Comparison of ENCODE assay signal across 8 cellular contexts in the genomic region with DNA sequence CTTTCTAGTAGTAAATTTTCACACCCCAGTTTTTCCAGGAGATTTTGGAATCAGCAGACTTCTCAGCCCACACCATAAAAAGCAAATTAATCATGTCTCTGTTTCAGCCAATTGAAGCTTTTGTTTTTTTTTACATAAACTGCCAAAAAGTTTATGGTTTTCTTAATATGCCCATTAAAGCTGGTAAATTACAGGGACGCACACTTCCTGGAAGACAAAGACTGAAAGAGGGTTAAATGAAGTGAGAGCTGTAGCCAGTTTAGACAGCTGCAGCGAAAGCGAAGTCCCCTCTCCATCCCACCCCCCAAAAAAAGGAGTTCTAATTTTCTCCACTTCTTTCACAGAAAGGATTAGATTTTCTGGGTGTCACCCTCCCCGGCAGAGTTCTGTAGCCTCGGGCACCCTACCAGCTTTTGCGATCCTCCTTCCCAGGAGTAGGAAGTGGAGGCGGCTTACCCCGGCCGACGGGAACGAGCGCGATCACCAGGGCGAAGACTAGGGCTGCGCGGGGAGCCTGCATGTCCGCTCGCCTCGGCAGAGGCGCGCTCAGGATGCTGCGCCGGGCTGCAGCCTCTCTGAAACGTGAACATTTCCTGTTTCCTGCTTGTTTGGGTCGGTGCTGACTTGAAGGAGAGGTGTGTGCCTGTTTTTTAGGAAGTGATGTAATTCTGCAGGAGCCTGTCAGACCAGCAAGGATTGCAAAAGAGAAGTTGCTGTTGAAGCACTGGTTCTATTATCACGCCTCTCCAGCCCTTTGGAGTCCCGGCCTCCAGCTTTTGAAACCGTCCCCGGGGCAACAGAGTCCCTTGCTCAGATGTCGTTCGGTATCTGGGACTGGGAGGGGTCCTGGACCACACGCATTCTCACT. TPM values are rescaled to one million over a fixed set of nuclear protein-coding genes. Genes with fewer than 3 reads are reported as not detected.
DNase-seq lines count a peak whose midpoint lies in the region; ATAC-seq and TF ChIP-seq lines count a peak whose summit lies in the region.

A gene with protein sequence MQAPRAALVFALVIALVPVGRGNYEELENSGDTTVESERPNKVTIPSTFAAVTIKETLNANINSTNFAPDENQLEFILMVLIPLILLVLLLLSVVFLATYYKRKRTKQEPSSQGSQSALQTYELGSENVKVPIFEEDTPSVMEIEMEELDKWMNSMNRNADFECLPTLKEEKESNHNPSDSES (minus strand): TSS at position 584 of the 868 bp plus-strand sequence. CDS start 64 bp downstream, at position 520.

- no peaks in the 10 kb centered on the region for H3K36me3 ChIP-seq in PC-9 (ENCODE audit: low read depth)

- TF ChIP-seq CTCF in PC-9 (conservative IDR thresholded peaks at IDR 0.05) (no peak), fibroblast of pulmonary artery (IDR thresholded peaks at IDR 0.05; ENCODE audit: low read length, missing control alignments) (no peak), neural crest cell (conservative IDR thresholded peaks at IDR 0.05) (no peak)

- peaks cover 34% of the 10 kb centered on the region for H3K4me1 Mint-ChIP-seq in neural crest cell
- peaks cover 67% of the 10 kb centered on the region for H3K4me1 Mint-ChIP-seq in stimulated activated naive CD8-positive, alpha-beta T cell treated with anti-CD3 and anti-CD28 coated beads, Interleukin-15, Interleukin-2, amounts not matched to agents 100 ng/mL and 50 ng/mL, for 24 hours (ENCODE audit: low read depth)

- H3K9me3 Mint-ChIP-seq in neural crest cell: no peaks in the 10 kb centered on the region
- H3K9me3 Mint-ChIP-seq in stimulated activated naive CD8-positive, alpha-beta T cell treated with anti-CD3 and anti-CD28 coated beads, Interleukin-15, Interleukin-2, amounts not matched to agents 100 ng/mL and 50 ng/mL, for 24 hours: no peaks in the 10 kb centered on the region

- CTCF ChIA-PET in PC-9 (lab: Charles Lee): interaction anchor here (0.6 kb wide), 1 partner anchor 38 kb away, joined by 3 read pairs; no protein-coding TSS in a partner anchor

- 0 out of 2 replicates have a peak, but pooled peaks cover 6% of the 10 kb centered on the region for H3K79me2 ChIP-seq in PC-9 (ENCODE audit: low read depth)

- no peaks in the 10 kb centered on the region for H3K36me3 Mint-ChIP-seq in neural crest cell (ENCODE audit: low read depth)
- H3K36me3 Mint-ChIP-seq in stimulated activated naive CD8-positive, alpha-beta T cell treated with anti-CD3 and anti-CD28 coated beads, Interleukin-15, Interleukin-2, amounts not matched to agents 100 ng/mL and 50 ng/mL, for 24 hours (ENCODE audit: low read depth): no peaks in the 10 kb centered on the region

- no peaks in the 10 kb centered on the region for H3K9me2 ChIP-seq in PC-9 (ENCODE audit: insufficient read depth)

- peaks cover 26% of the 10 kb centered on the region for H3F3A ChIP-seq in PC-9 (ENCODE audit: insufficient read depth, low read depth)

- H3K27ac Mint-ChIP-seq in neural crest cell (ENCODE audit: unreplicated experiment): peak within 1 kb of the TSS; percentile 64
- H3K27ac Mint-ChIP-seq in stimulated activated naive CD8-positive, alpha-beta T cell treated with anti-CD3 and anti-CD28 coated beads, Interleukin-15, Interleukin-2, amounts not matched to agents 100 ng/mL and 50 ng/mL, for 24 hours: peak within 1 kb of the TSS; percentile 86

- POLR2A ChIA-PET in PC-9 (lab: Charles Lee; ENCODE audit: unreplicated experiment): interaction anchor here (0.5 to 0.6 kb wide), 3 partner anchors 27 to 49 kb away, joined by 3 to 4 read pairs (median 4); no protein-coding TSS in a partner anchor

- H3K4me1 ChIP-seq in PC-9 (replicated peaks; ENCODE audit: insufficient read depth): peaks cover 35% of the 10 kb centered on the region

- H4K20me1 ChIP-seq in PC-9 (ENCODE audit: insufficient read depth): no peaks in the 10 kb centered on the region

- H3K4me3 Mint-ChIP-seq in neural crest cell: peak within 1 kb of the TSS; percentile 85
- peak within 1 kb of the TSS; percentile 88 for H3K4me3 Mint-ChIP-seq in stimulated activated naive CD8-positive, alpha-beta T cell treated with anti-CD3 and anti-CD28 coated beads, Interleukin-15, Interleukin-2, amounts not matched to agents 100 ng/mL and 50 ng/mL, for 24 hours

- BruUV-seq in PC-9 (replicated peaks; lab: Mats Ljungman, UMichigan): TSS peak; percentile 43

- H3K27me3 ChIP-seq in PC-9 (ENCODE audit: insufficient read depth, low read depth): no peaks in the 10 kb centered on the region

- ATAC-seq in GM18907 (IDR thresholded peaks at IDR 0.05; ENCODE audit: unreplicated experiment): peak; percentile 83
- ATAC-seq in HG03139 (IDR thresholded peaks at IDR 0.05; ENCODE audit: unreplicated experiment): peak; percentile 68

- no peaks in the 10 kb centered on the region for H3K9me3 ChIP-seq in PC-9 (ENCODE audit: insufficient read depth, low read depth)

- H2AFZ ChIP-seq in PC-9: peak within 1 kb of the TSS; percentile 89

- peak within 1 kb of the TSS; percentile 89 for H3K27ac ChIP-seq in PC-9

- peak; percentile 68 for DNase-seq in Ammon's horn (ENCODE audit: low spot score)
- DNase-seq in PC-9: peak; percentile 65 to 84
- DNase-seq in activated T-helper 1 cell treated with Interleukin-2 at 50 U/mL for 16 hours (ENCODE audit: low read depth): peak; percentile 61
- peak; percentile 91 for DNase-seq in fibroblast of pulmonary artery (ENCODE audit: low read depth)
- peak; percentile 54 for DNase-seq in neural crest cell (ENCODE audit: low read depth, low spot score)

- H3K4me3 ChIP-seq in PC-9 (peak within 1 kb of the TSS; percentile 80), fibroblast of pulmonary artery (replicated peaks; ENCODE audit: low read depth, low read length) (peak within 1 kb of the TSS; percentile 67)

- peak within 1 kb of the TSS; percentile 85 for H3K4me2 ChIP-seq in PC-9

- peaks cover 31% of the 10 kb centered on the region for H3K27me3 Mint-ChIP-seq in neural crest cell (ENCODE audit: low read depth)
- H3K27me3 Mint-ChIP-seq in stimulated activated naive CD8-positive, alpha-beta T cell treated with anti-CD3 and anti-CD28 coated beads, Interleukin-15, Interleukin-2, amounts not matched to agents 100 ng/mL and 50 ng/mL, for 24 hours: no peaks in the 10 kb centered on the region

- intact Hi-C loops in PC-9 (cut with micrococcal nuclease; ENCODE audit: unreplicated experiment): loop anchor here (2.0 to 5.0 kb wide), 2 partner anchors 29 to 43 kb away; no protein-coding TSS in a partner anchor

RNA-seq across cellular contexts. Expression of the gene that starts here (rescaled TPM):
- total RNA-seq in PC-9 (2021): 19.7 and 34.5 TPM in 2 replicates
- total RNA-seq in neural crest cell: 0.44 and 1.3 TPM in 2 replicates

Comparison
In these comparisons a context has a peak if more than half of its experiments do, and no peak if none do; other contexts are left out.
1. Peak in every context shown above with its lines: DNase-seq, ATAC-seq, H3K4me3 ChIP-seq and H3K27ac ChIP-seq.